25 cellular contexts compared by ENCODE assay signal in genomic region chr6:158916638-158917037, GRCh38.
"Had no signal": no experiment of that assay in that cellular context is flagged by ENCODE, and none has a peak within 500 bp of the region (broad histone marks: within the 10 kb centered on the region; RNA-seq: fewer than 3 reads in every experiment).

No MANE protein-coding gene starts in this region.

- H3K4me3 ChIP-seq: colonic mucosa, heart left ventricle, pancreas, psoas muscle, transverse colon had no signal

- ATAC-seq: pancreas, psoas muscle had no signal

- H3K4me1 ChIP-seq: colonic mucosa, pancreas, psoas muscle had no signal

- DNase-seq: activated CD4-positive, alpha-beta memory T cell treated with anti-CD3 and anti-CD28 coated beads, Interleukin-2, amount 10 ng/mL, durations not matched to agents 7 days and 5 days; activated CD4-positive, alpha-beta T cell treated with anti-CD3 and anti-CD28 coated beads, Interleukin-2, amount 10 ng/mL, durations not matched to agents 24 days and 14 days; activated CD4-positive, CD25-positive, alpha-beta regulatory T cell treated with anti-CD3 and anti-CD28 coated beads, Interleukin-2, amount 50 U/mL, for 72 hours; activated CD8-positive, alpha-beta memory T cell treated with anti-CD3 and anti-CD28 coated beads, Interleukin-2, amount 50 U/mL, for 48 hours; activated gamma-delta T cell treated with Interleukin-2 at 50 U/mL for 16 hours; activated naive CD4-positive, alpha-beta T cell treated with anti-CD3 and anti-CD28 coated beads, Interleukin-2, amount 50 U/mL, for 16 hours; activated T-cell treated with anti-CD3 and anti-CD28 coated beads, Interleukin-2, amount 50 U/mL, for 24 hours; amygdala; colonic mucosa; effector memory CD4-positive, alpha-beta T cell; heart left ventricle; hypothalamus; immature natural killer cell; kidney; left colon; midbrain; naive thymus-derived CD8-positive, alpha-beta T cell; nucleus accumbens; pancreas; psoas muscle; stimulated activated CD4-positive, alpha-beta T cell treated with anti-CD3 and anti-CD28 coated beads, Interleukin-15, amount 100 ng/mL, for 24 hours; stimulated activated CD4-positive, alpha-beta T cell treated with anti-CD3 and anti-CD28 coated beads, Interleukin-2, amount 100 ng/mL, for 24 hours; stimulated activated naive CD4-positive, alpha-beta T cell; T-helper 2 cell; transverse colon had no signal

- H3K9me3 ChIP-seq: colonic mucosa, heart left ventricle, pancreas, psoas muscle, transverse colon had no signal

- H3K27ac ChIP-seq: colonic mucosa, heart left ventricle, pancreas, psoas muscle had no signal

- H3K27me3 ChIP-seq: colonic mucosa, heart left ventricle, pancreas, transverse colon had no signal

- H3K36me3 ChIP-seq: colonic mucosa, heart left ventricle, pancreas, transverse colon had no signal
